ENCODE assay signal across 15 cellular contexts in genomic region chr10:118107541-118107940, GRCh38.
DNase-seq lines count a peak whose midpoint lies in the region; ATAC-seq and TF ChIP-seq lines count a peak whose summit lies in the region.
"Had no signal": no experiment of that assay in that cellular context is flagged by ENCODE, and none has a peak within 500 bp of the region (broad histone marks: within the 10 kb centered on the region; RNA-seq: fewer than 3 reads in every experiment).

No MANE protein-coding gene starts in this region.

- no peak overlapping the region for H3K23ac ChIP-seq in neuronal stem cell (ENCODE audit: low read depth, low read length, poor library complexity)

- no peak overlapping the region for H2BK12ac ChIP-seq in neuronal stem cell (ENCODE audit: low read length)

- H3K4me2 ChIP-seq in neuronal stem cell (ENCODE audit: insufficient read depth, low read length, poor library complexity, severe bottlenecking) = no peak overlapping the region
- H3K4me2 ChIP-seq: A549 had no signal

- no peak overlapping the region for H2BK120ac ChIP-seq in neuronal stem cell (ENCODE audit: low read depth, low read length)

- H3K9ac ChIP-seq in neuronal stem cell (ENCODE audit: low read depth, low read length, poor library complexity) = no peak overlapping the region

- H3K14ac ChIP-seq in neuronal stem cell (ENCODE audit: low read length) = no peak overlapping the region

- H4K91ac ChIP-seq in neuronal stem cell (ENCODE audit: low read depth, low read length, poor library complexity) = no peak overlapping the region

- no peak overlapping the region for H2AFZ ChIP-seq in neuronal stem cell (ENCODE audit: low read length)

- no peak overlapping the region for H2BK15ac ChIP-seq in neuronal stem cell (ENCODE audit: low read length)

- H3K79me1 ChIP-seq in neuronal stem cell (ENCODE audit: low read depth, low read length) = no peaks in the 10 kb centered on the region

- peaks cover 4 to 5% of the 10 kb centered on the region in 2 donors for H3K4me1 ChIP-seq in neuronal stem cell (ENCODE audit: control insufficient read depth in 2 of 2, insufficient read depth in 1 of 2, low read depth in 1 of 2, low read length in 2 of 2)
- H3K4me1 ChIP-seq in Peyer's patch = no peaks in the 10 kb centered on the region
- H3K4me1 ChIP-seq: A549 had no signal

- no peak overlapping the region for H2AK5ac ChIP-seq in neuronal stem cell (ENCODE audit: low read depth, low read length)

- TF ChIP-seq CTCF in Peyer's patch (IDR thresholded peaks at IDR 0.05) = no peak

- no peak overlapping the region for H4K8ac ChIP-seq in neuronal stem cell (ENCODE audit: low read depth, low read length)

- TF ChIP-seq POLR2A in Peyer's patch (IDR thresholded peaks at IDR 0.05) = no peak

- no peaks in the 10 kb centered on the region for H3K36me3 ChIP-seq in neuronal stem cell (replicated peaks in 1 of 2; ENCODE audit: control insufficient read depth in 2 of 2, insufficient read depth in 2 of 2, low read length in 2 of 2)
- H3K36me3 ChIP-seq in Peyer's patch = no peaks in the 10 kb centered on the region

- H3K4me3 ChIP-seq in neuronal stem cell (ENCODE audit: low read length in 2 of 2) = no peak overlapping the region
- H3K4me3 ChIP-seq in Peyer's patch = no peak overlapping the region
- H3K4me3 ChIP-seq: A549 had no signal

- H3K4ac ChIP-seq in neuronal stem cell (ENCODE audit: low read length) = no peak overlapping the region

- no peaks in the 10 kb centered on the region for H3K27me3 ChIP-seq in neuronal stem cell (ENCODE audit: control insufficient read depth in 3 of 3, insufficient read depth in 3 of 3, low read depth in 1 of 3, low read length in 3 of 3)
- H3K27me3 ChIP-seq in Peyer's patch = no peaks in the 10 kb centered on the region

- H3K27ac ChIP-seq in neuronal stem cell (replicated peaks; ENCODE audit: low read length) (peak overlapping the region; percentile 87), Peyer's patch (no peak overlapping the region)
- H3K27ac ChIP-seq: A549 had no signal

- H2BK5ac ChIP-seq in neuronal stem cell (ENCODE audit: low read length) = no peak overlapping the region

- no peak overlapping the region for H3K18ac ChIP-seq in neuronal stem cell (ENCODE audit: low read length)

- peak; percentile 55 to 84 for ATAC-seq in activated CD4-positive, CD25-positive, alpha-beta regulatory T cell treated with anti-CD3 and anti-CD28 coated beads, Interleukin-2, amount 50 U/mL, for 24 hours
- ATAC-seq in GM21786 (IDR thresholded peaks at IDR 0.05; ENCODE audit: unreplicated experiment) = no peak
- ATAC-seq: A549; CD8-positive, alpha-beta T cell; HepG2 had no signal

- DNase-seq in activated CD4-positive, CD25-positive, alpha-beta regulatory T cell treated with anti-CD3 and anti-CD28 coated beads, Interleukin-2, amount 50 U/mL, for 72 hours = no peak
- DNase-seq in SK-N-DZ (ENCODE audit: low spot score) = peak; percentile 77
- no peak for DNase-seq in neuronal stem cell (ENCODE audit: low spot score)
- no peak for DNase-seq in Peyer's patch
- DNase-seq in stimulated activated CD4-positive, alpha-beta T cell treated with anti-CD3 and anti-CD28 coated beads, Interleukin-2, amount 100 ng/mL, for 24 hours = no peak
- DNase-seq: CD8-positive, alpha-beta T cell; COR-L47; DMS53; GF-D8; HCEC 1CT; HFFc6 had no signal

- no peaks in the 10 kb centered on the region for H3K9me3 ChIP-seq in neuronal stem cell (replicated peaks in 1 of 2; ENCODE audit: control insufficient read depth in 2 of 2, insufficient read depth in 1 of 2, low read depth in 1 of 2, low read length in 2 of 2)
- H3K9me3 ChIP-seq in Peyer's patch = no peaks in the 10 kb centered on the region
- H3K9me3 ChIP-seq: A549 had no signal

- no CpG with 5 or more reads among the region's 2 CpGs for WGBS in neuronal stem cell (ENCODE audit: extremely low coverage in 2 of 2, insufficient read length in 2 of 2, insufficient replicate concordance in 1 of 2), 2 donors
